In the genomic region with DNA sequence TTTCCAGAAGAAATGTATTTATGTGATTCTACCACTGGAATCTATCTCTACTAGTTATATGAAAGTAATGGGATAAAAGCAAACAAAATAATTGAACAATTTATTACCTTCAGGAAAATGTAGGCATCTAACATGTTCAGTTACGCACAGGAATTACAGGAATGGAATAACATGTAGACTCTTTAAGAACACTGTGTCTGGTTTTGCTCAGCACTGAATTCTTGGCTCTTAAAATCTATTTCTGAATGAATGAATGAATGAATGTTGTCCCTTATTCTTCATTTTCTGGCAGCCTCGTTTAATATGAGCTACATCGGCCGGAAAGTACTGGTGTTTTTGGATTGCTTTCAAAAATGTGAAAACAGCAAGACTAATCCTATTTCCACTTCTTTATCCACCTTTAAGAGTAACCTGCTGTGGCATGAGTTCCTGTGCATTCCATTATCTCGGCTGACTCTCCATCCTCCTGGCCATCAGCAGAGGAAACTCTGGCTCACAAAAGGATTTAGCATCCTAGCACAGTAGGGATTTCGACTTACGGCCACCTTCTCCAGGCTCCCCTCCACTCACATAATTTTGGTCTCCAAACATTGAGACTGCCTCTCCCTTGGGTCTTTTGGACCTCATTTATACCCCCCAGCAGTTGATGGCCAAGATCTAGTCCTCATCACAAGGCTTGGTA, we compare ENCODE assay signal across 15 cellular contexts.
DNase-seq lines count a peak whose midpoint lies in the region; ATAC-seq and TF ChIP-seq lines count a peak whose summit lies in the region.
"Had no signal": no experiment of that assay in that cellular context is flagged by ENCODE, and none has a peak within 500 bp of the region (broad histone marks: within the 10 kb centered on the region; RNA-seq: fewer than 3 reads in every experiment).

No MANE protein-coding gene starts in this region.

- TF ChIP-seq CTCF in epithelial cell of esophagus (IDR thresholded peaks at IDR 0.05; ENCODE audit: insufficient read depth, low read depth, low read length, missing control alignments), result no peak

- peak overlapping the region; percentile 59 for H3K27ac Mint-ChIP-seq in activated T-cell treated with anti-CD3 and anti-CD28 coated beads, Interleukin-2, amount 50 U/mL, for 72 hours
- peak overlapping the region; percentile 97 to 99 for H3K27ac Mint-ChIP-seq in T-cell
- H3K27ac Mint-ChIP-seq: H9 had no signal

- DNase-seq in activated T-cell treated with anti-CD3 and anti-CD28 coated beads, Interleukin-2, amount 50 U/mL, for 72 hours, result no peak
- DNase-seq in activated T-cell treated with anti-CD3 and anti-CD28 coated beads, Interleukin-2, amount 50 U/mL, for 48 hours, result no peak
- DNase-seq in T-cell, result no peak
- DNase-seq in epithelial cell of esophagus (ENCODE audit: low read depth), result peak; percentile 30
- DNase-seq in stimulated activated CD8-positive, alpha-beta memory T cell treated with anti-CD3 and anti-CD28 coated beads, Interleukin-4, amount 100 ng/mL, for 48 hours, result peak; percentile 14
- DNase-seq in amniotic stem cell (lab: John Stamatoyannopoulos, UW), result no peak
- no peak for DNase-seq in HuH-7 (ENCODE audit: low spot score)
- DNase-seq: activated CD8-positive, alpha-beta memory T cell treated with anti-CD3 and anti-CD28 coated beads for 24 hours; activated effector memory CD4-positive, alpha-beta T cell treated with anti-CD3 and anti-CD28 coated beads, Interleukin-2, amount 50 U/mL, for 16 hours; H9; NCI-H1436 treated with DMSO at 0.1 percent for 48 hours; stimulated activated naive CD4-positive, alpha-beta T cell treated with Interleukin-2 at 50 U/mL for 16 hours; upper lobe of right lung had no signal

- CTCF ChIA-PET in T-cell (lab: Charles Lee), result interaction anchor here (0.6 to 1.5 kb wide), 6 partner anchors 16 to 41 kb away, joined by 3 to 5 read pairs (median 3); no protein-coding TSS in a partner anchor

- no peak overlapping the region for H3K4me3 ChIP-seq in epithelial cell of esophagus (ENCODE audit: low read length)
- H3K4me3 ChIP-seq: A549, upper lobe of right lung had no signal

- POLR2A ChIA-PET in T-cell (lab: Charles Lee), result interaction anchor here (0.6 to 1.1 kb wide), 10 partner anchors 10 to 359 kb away, joined by 3 to 6 read pairs (median 4); no protein-coding TSS in a partner anchor

- H3K9me3 Mint-ChIP-seq in activated T-cell treated with anti-CD3 and anti-CD28 coated beads, Interleukin-2, amount 50 U/mL, for 72 hours, result no peaks in the 10 kb centered on the region
- H3K9me3 Mint-ChIP-seq in T-cell, result no peaks in the 10 kb centered on the region

- H3K36me3 Mint-ChIP-seq in activated T-cell treated with anti-CD3 and anti-CD28 coated beads, Interleukin-2, amount 50 U/mL, for 72 hours (ENCODE audit: insufficient read depth in 2 of 2), result peaks cover 0 to 2% of the 10 kb centered on the region in 2 donors
- peaks cover 13% of the 10 kb centered on the region for H3K36me3 Mint-ChIP-seq in T-cell

- H3K4me3 Mint-ChIP-seq in activated T-cell treated with anti-CD3 and anti-CD28 coated beads, Interleukin-2, amount 50 U/mL, for 72 hours, result peak overlapping the region; percentile 38 to 47
- peak overlapping the region; percentile 10 to 69 (median 54) for H3K4me3 Mint-ChIP-seq in T-cell
- H3K4me3 Mint-ChIP-seq: H9 had no signal

- ATAC-seq in activated T-cell treated with anti-CD3 and anti-CD28 coated beads, Interleukin-2, amount 50 U/mL, for 72 hours (replicated peaks in 1 of 2), result no peak
- ATAC-seq in T-cell (replicated peaks in 1 of 4), result no peak
- ATAC-seq in HG03520 (IDR thresholded peaks at IDR 0.05; ENCODE audit: unreplicated experiment), result no peak
- ATAC-seq: A549, upper lobe of right lung had no signal

- H3K27me3 Mint-ChIP-seq in activated T-cell treated with anti-CD3 and anti-CD28 coated beads, Interleukin-2, amount 50 U/mL, for 72 hours (ENCODE audit: low read depth), result no peaks in the 10 kb centered on the region
- no peaks in the 10 kb centered on the region for H3K27me3 Mint-ChIP-seq in T-cell

- H3K4me1 Mint-ChIP-seq in activated T-cell treated with anti-CD3 and anti-CD28 coated beads, Interleukin-2, amount 50 U/mL, for 72 hours (ENCODE audit: low read depth), result peaks cover 85% of the 10 kb centered on the region
- H3K4me1 Mint-ChIP-seq in T-cell, result peaks cover 90 to 94% (median 91%) of the 10 kb centered on the region in 3 donors

Comparison
In these comparisons a context has a peak if more than half of its experiments do, and no peak if none do; other contexts are left out.
1. DNase-seq: peak in epithelial cell of esophagus (single experiment) and stimulated activated CD8-positive, alpha-beta memory T cell treated with anti-CD3 and anti-CD28 coated beads, Interleukin-4, amount 100 ng/mL, for 48 hours (single experiment); none in activated T-cell treated with anti-CD3 and anti-CD28 coated beads, Interleukin-2, amount 50 U/mL, for 72 hours (0 of 2), activated T-cell treated with anti-CD3 and anti-CD28 coated beads, Interleukin-2, amount 50 U/mL, for 48 hours (0 of 2), T-cell (0 of 34), amniotic stem cell (single experiment) and HuH-7 (single experiment).